23 cellular contexts compared by ENCODE assay signal in the genomic region with DNA sequence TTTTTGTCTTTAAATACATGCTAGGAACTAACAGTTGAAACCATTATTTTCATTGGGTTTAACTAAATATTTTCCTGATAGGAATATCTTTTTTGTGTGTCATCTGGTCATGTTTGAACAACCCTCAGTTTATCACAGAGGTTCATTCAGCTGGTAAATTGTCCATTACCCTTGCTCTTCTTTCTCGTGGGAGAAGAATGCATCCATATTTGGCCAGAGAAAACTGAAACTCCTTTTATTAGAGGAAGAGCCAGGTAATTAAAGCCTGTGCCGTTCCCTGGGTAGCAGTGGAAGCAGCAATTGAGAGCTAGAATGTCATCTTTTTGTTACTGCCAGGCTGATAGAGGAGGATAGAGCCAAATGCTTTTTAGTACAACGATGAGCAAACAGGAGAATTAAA.
A peak's percentile ranks its signal among the peaks of the same experiment; 100 is the strongest.
DNase-seq lines count a peak whose midpoint lies in the region; ATAC-seq and TF ChIP-seq lines count a peak whose summit lies in the region.
"Had no signal": no experiment of that assay in that cellular context is flagged by ENCODE, and none has a peak within 500 bp of the region (broad histone marks: within the 10 kb centered on the region; RNA-seq: fewer than 3 reads in every experiment).

No MANE protein-coding gene starts in this region.

- no peak for TF ChIP-seq CTCF in vagina (IDR thresholded peaks at IDR 0.05)

- peak overlapping the region; percentile 51 for H3K9ac ChIP-seq in endocrine pancreas (ENCODE audit: control insufficient read depth, insufficient read depth, low read length)
- H3K9ac ChIP-seq: BLaER1 had no signal

- ATAC-seq in GM19395 (IDR thresholded peaks at IDR 0.05; ENCODE audit: unreplicated experiment) (no peak), GM18870 (IDR thresholded peaks at IDR 0.05; ENCODE audit: unreplicated experiment) (no peak)
- ATAC-seq: SK-N-SH treated with all-trans-retinoic acid at 6 μM for 48 hours; stimulated activated memory B cell treated with anti-CD40 and anti-IgM and Interleukin-4, amounts not matched to agents 10 μg/mL and 1 μg/mL and 100 μg/mL, for 72 hours; upper lobe of right lung had no signal

- no peaks in the 10 kb centered on the region for H3K9me3 ChIP-seq in endocrine pancreas (ENCODE audit: control insufficient read depth, low read length)
- H3K9me3 ChIP-seq in vagina: no peaks in the 10 kb centered on the region
- H3K9me3 ChIP-seq: BLaER1, spleen, upper lobe of right lung had no signal

- no peaks in the 10 kb centered on the region for H3K27me3 ChIP-seq in endocrine pancreas (ENCODE audit: control insufficient read depth, insufficient read depth, low read length)
- no peaks in the 10 kb centered on the region for H3K27me3 ChIP-seq in vagina
- H3K27me3 ChIP-seq: BLaER1, cardiac muscle cell, spleen, upper lobe of right lung had no signal

- no peak overlapping the region for H3K27ac ChIP-seq in vagina
- H3K27ac ChIP-seq: BLaER1, cardiac muscle cell, spleen, upper lobe of right lung had no signal

- TF ChIP-seq POLR2A in vagina (IDR thresholded peaks at IDR 0.05): no peak

- intact Hi-C loops in vagina (cut with DNase I): no loop called here

- peak overlapping the region; percentile 67 for H3K4me3 ChIP-seq in endocrine pancreas (ENCODE audit: control insufficient read depth, insufficient read depth, low read length)
- H3K4me3 ChIP-seq in vagina: no peak overlapping the region
- H3K4me3 ChIP-seq: BLaER1, cardiac muscle cell, lung, spleen, upper lobe of right lung had no signal

- DNase-seq in DMS153 treated with DMSO at 0.1 percent for 48 hours (lab: John Stamatoyannopoulos, UW; ENCODE audit: unreplicated experiment) (peak; percentile 67), NCI-H146 (lab: John Stamatoyannopoulos, UW) (peak; percentile 96), NCI-H345 treated with DMSO at 0.1 percent for 48 hours (lab: John Stamatoyannopoulos, UW; ENCODE audit: unreplicated experiment) (peak; percentile 31), vagina (ENCODE audit: extremely low spot score in 2 of 2) (no peak), CD1c-positive myeloid dendritic cell (ENCODE audit: extremely low spot score) (no peak)
- DNase-seq: ACHN; activated CD4-positive, alpha-beta T cell treated with anti-CD3 and anti-CD28 coated beads, Interleukin-2, amount 50 U/mL, for 1 hour; activated naive CD4-positive, alpha-beta T cell treated with anti-CD3 and anti-CD28 coated beads, Interleukin-2, amount 50 U/mL, for 16 hours; anterior cingulate cortex; MM.1S; NCI-H774; right cardiac atrium; spleen; stimulated activated CD4-positive, alpha-beta T cell treated with anti-CD3 and anti-CD28 coated beads, Interleukin-4, amount 100 ng/mL, for 1 hour; upper lobe of right lung had no signal

- H3K36me3 ChIP-seq in endocrine pancreas (ENCODE audit: control insufficient read depth, insufficient read depth, low read length) (no peaks in the 10 kb centered on the region), vagina (no peaks in the 10 kb centered on the region)
- H3K36me3 ChIP-seq: BLaER1, cardiac muscle cell, spleen, upper lobe of right lung had no signal

- peaks cover 14% of the 10 kb centered on the region for H3K4me1 ChIP-seq in endocrine pancreas (ENCODE audit: control insufficient read depth, insufficient read depth, low read length)
- H3K4me1 ChIP-seq in vagina: no peaks in the 10 kb centered on the region
- H3K4me1 ChIP-seq: BLaER1, spleen, upper lobe of right lung had no signal

Comparison
In these comparisons a context has a peak if more than half of its experiments do, and no peak if none do; other contexts are left out.
1. DNase-seq: peak in DMS153 treated with DMSO at 0.1 percent for 48 hours (single experiment), NCI-H146 (single experiment) and NCI-H345 treated with DMSO at 0.1 percent for 48 hours (single experiment); none in vagina (0 of 2) and CD1c-positive myeloid dendritic cell (single experiment).